1 cellular context compared by ENCODE assay signal in the genomic region with DNA sequence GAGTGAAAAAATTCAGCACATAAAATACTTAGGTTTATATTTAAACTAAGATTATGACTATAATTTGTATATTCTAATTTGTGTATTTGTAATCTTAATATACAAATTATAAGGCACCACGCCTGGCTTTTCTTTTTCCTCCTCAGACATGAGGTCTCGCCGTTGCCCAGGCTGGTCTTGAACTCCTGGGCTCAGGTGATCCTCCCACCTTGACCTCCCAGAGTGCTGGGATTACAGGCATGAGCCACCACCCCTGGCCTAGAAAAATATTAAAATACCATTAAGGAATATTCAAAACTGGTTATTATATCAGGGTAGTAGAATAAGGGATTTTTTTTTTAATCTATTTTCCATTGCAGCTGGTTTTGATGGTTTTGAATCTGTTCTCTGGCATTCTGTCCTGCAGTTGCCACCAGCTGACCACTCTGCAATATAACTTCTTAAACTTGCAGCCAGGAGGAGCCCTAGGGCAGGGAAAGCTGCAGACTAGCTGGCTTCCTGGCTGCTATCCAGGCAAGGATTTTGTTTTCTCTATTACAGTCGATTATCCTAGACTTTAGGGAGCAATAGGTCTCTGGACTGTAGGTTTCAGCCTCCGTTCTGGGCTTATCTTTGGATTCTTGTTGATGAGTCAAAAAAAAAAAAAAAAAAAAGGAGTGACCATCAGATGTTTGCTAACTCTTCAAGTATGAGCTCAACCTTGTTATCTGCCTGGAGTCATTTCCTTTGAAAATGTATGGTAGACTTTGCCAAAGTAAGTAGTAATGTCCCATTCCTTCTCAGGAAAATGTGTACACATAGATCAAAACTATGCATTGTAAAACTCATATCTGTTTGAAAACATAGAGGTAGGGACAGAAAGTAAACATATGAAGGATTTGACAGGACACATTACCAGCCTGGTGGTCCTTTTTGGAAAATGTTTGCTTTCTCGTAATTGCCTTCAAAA.
TF ChIP-seq lines count a peak whose summit lies in the region.

No MANE protein-coding gene starts in this region.

TF ChIP-seq in HepG2, 621 proteins besides CTCF, POLR2A, EP300 and RAD21 (continued from another document and continues in another):
- TF ChIP-seq, protein P1, sequence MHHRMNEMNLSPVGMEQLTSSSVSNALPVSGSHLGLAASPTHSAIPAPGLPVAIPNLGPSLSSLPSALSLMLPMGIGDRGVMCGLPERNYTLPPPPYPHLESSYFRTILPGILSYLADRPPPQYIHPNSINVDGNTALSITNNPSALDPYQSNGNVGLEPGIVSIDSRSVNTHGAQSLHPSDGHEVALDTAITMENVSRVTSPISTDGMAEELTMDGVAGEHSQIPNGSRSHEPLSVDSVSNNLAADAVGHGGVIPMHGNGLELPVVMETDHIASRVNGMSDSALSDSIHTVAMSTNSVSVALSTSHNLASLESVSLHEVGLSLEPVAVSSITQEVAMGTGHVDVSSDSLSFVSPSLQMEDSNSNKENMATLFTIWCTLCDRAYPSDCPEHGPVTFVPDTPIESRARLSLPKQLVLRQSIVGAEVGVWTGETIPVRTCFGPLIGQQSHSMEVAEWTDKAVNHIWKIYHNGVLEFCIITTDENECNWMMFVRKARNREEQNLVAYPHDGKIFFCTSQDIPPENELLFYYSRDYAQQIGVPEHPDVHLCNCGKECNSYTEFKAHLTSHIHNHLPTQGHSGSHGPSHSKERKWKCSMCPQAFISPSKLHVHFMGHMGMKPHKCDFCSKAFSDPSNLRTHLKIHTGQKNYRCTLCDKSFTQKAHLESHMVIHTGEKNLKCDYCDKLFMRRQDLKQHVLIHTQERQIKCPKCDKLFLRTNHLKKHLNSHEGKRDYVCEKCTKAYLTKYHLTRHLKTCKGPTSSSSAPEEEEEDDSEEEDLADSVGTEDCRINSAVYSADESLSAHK (CRISPR knock-in tag; IDR thresholded peaks at IDR 0.05; ENCODE audit: borderline replicate concordance), result no peak
- TF ChIP-seq ADNP (CRISPR knock-in tag; IDR thresholded peaks at IDR 0.05), result no peak
- peak; percentile 59 for TF ChIP-seq NCOA2 (CRISPR knock-in tag; IDR thresholded peaks at IDR 0.05)
- TF ChIP-seq ZFP1 (CRISPR knock-in tag; IDR thresholded peaks at IDR 0.05), result 0 out of 2 replicates have a peak, but pooled peaks have one; percentile 21
- TF ChIP-seq, protein P2, sequence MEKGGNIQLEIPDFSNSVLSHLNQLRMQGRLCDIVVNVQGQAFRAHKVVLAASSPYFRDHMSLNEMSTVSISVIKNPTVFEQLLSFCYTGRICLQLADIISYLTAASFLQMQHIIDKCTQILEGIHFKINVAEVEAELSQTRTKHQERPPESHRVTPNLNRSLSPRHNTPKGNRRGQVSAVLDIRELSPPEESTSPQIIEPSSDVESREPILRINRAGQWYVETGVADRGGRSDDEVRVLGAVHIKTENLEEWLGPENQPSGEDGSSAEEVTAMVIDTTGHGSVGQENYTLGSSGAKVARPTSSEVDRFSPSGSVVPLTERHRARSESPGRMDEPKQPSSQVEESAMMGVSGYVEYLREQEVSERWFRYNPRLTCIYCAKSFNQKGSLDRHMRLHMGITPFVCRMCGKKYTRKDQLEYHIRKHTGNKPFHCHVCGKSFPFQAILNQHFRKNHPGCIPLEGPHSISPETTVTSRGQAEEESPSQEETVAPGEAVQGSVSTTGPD (CRISPR knock-in tag; IDR thresholded peaks at IDR 0.05), result no peak
- TF ChIP-seq, protein P3, sequence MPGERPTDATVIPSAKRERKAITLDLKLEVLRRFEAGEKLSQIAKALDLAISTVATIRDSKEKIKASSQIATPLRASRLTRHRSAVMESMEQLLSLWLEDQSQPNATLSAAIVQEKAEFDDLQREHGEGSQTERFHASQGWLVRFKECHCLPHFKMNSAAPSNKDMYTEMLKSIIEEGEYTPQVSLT (CRISPR knock-in tag; IDR thresholded peaks at IDR 0.05; ENCODE audit: borderline replicate concordance, low read depth), result no peak
- TF ChIP-seq, protein P4, sequence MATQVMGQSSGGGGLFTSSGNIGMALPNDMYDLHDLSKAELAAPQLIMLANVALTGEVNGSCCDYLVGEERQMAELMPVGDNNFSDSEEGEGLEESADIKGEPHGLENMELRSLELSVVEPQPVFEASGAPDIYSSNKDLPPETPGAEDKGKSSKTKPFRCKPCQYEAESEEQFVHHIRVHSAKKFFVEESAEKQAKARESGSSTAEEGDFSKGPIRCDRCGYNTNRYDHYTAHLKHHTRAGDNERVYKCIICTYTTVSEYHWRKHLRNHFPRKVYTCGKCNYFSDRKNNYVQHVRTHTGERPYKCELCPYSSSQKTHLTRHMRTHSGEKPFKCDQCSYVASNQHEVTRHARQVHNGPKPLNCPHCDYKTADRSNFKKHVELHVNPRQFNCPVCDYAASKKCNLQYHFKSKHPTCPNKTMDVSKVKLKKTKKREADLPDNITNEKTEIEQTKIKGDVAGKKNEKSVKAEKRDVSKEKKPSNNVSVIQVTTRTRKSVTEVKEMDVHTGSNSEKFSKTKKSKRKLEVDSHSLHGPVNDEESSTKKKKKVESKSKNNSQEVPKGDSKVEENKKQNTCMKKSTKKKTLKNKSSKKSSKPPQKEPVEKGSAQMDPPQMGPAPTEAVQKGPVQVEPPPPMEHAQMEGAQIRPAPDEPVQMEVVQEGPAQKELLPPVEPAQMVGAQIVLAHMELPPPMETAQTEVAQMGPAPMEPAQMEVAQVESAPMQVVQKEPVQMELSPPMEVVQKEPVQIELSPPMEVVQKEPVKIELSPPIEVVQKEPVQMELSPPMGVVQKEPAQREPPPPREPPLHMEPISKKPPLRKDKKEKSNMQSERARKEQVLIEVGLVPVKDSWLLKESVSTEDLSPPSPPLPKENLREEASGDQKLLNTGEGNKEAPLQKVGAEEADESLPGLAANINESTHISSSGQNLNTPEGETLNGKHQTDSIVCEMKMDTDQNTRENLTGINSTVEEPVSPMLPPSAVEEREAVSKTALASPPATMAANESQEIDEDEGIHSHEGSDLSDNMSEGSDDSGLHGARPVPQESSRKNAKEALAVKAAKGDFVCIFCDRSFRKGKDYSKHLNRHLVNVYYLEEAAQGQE (IDR thresholded peaks at IDR 0.05; ENCODE audit: borderline replicate concordance in 1 of 2, low read depth in 1 of 2, low read length in 2 of 2), result no peak
- peak; percentile 19; the same call in 1 of the 2 replicates for TF ChIP-seq ZBTB20 (CRISPR knock-in tag; IDR thresholded peaks at IDR 0.05; ENCODE audit: borderline replicate concordance, low read depth)
- TF ChIP-seq ZNF562 (CRISPR knock-in tag; IDR thresholded peaks at IDR 0.05; ENCODE audit: borderline replicate concordance), result no peak
- TF ChIP-seq, protein P5, sequence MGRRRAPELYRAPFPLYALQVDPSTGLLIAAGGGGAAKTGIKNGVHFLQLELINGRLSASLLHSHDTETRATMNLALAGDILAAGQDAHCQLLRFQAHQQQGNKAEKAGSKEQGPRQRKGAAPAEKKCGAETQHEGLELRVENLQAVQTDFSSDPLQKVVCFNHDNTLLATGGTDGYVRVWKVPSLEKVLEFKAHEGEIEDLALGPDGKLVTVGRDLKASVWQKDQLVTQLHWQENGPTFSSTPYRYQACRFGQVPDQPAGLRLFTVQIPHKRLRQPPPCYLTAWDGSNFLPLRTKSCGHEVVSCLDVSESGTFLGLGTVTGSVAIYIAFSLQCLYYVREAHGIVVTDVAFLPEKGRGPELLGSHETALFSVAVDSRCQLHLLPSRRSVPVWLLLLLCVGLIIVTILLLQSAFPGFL (CRISPR knock-in tag; IDR thresholded peaks at IDR 0.05), result no peak
- no peak for TF ChIP-seq SNRNP70 (IDR thresholded peaks at IDR 0.05; ENCODE audit: low read depth, low read length)
- no peak for TF ChIP-seq ZNF101 (CRISPR knock-in tag; IDR thresholded peaks at IDR 0.05; ENCODE audit: borderline replicate concordance, low read depth)
- no peak for TF ChIP-seq POLR2G (IDR thresholded peaks at IDR 0.05; ENCODE audit: low read depth, low read length)
- peak in 1 of 2 experiments; percentile 89; a peak in 2 of 4 replicates for TF ChIP-seq KLF16 (CRISPR knock-in tag; IDR thresholded peaks at IDR 0.05)
- TF ChIP-seq, protein P6, sequence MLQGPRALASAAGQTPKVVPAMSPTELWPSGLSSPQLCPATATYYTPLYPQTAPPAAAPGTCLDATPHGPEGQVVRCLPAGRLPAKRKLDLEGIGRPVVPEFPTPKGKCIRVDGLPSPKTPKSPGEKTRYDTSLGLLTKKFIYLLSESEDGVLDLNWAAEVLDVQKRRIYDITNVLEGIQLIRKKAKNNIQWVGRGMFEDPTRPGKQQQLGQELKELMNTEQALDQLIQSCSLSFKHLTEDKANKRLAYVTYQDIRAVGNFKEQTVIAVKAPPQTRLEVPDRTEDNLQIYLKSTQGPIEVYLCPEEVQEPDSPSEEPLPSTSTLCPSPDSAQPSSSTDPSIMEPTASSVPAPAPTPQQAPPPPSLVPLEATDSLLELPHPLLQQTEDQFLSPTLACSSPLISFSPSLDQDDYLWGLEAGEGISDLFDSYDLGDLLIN (CRISPR knock-in tag; IDR thresholded peaks at IDR 0.05; ENCODE audit: borderline replicate concordance), result no peak
- no peak for TF ChIP-seq ETV6 (CRISPR knock-in tag; conservative IDR thresholded peaks at IDR 0.05)
- no peak for TF ChIP-seq MTA1 (CRISPR knock-in tag; IDR thresholded peaks at IDR 0.05; ENCODE audit: borderline replicate concordance)
- TF ChIP-seq, protein P7, sequence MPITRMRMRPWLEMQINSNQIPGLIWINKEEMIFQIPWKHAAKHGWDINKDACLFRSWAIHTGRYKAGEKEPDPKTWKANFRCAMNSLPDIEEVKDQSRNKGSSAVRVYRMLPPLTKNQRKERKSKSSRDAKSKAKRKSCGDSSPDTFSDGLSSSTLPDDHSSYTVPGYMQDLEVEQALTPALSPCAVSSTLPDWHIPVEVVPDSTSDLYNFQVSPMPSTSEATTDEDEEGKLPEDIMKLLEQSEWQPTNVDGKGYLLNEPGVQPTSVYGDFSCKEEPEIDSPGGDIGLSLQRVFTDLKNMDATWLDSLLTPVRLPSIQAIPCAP (CRISPR knock-in tag; IDR thresholded peaks at IDR 0.05; ENCODE audit: low read depth), result no peak
- no peak for TF ChIP-seq NFATC3 (CRISPR knock-in tag; IDR thresholded peaks at IDR 0.05)
- no peak for TF ChIP-seq MAFK (conservative IDR thresholded peaks at IDR 0.05 in 1 of 2, IDR thresholded peaks at IDR 0.05 in 1 of 2; ENCODE audit: low read length in 2 of 2)
- TF ChIP-seq, protein P8, sequence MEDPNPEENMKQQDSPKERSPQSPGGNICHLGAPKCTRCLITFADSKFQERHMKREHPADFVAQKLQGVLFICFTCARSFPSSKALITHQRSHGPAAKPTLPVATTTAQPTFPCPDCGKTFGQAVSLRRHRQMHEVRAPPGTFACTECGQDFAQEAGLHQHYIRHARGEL (CRISPR knock-in tag; IDR thresholded peaks at IDR 0.05), result no peak
- TF ChIP-seq MBNL3 (CRISPR knock-in tag; conservative IDR thresholded peaks at IDR 0.05), result no peak
- TF ChIP-seq, protein P9, sequence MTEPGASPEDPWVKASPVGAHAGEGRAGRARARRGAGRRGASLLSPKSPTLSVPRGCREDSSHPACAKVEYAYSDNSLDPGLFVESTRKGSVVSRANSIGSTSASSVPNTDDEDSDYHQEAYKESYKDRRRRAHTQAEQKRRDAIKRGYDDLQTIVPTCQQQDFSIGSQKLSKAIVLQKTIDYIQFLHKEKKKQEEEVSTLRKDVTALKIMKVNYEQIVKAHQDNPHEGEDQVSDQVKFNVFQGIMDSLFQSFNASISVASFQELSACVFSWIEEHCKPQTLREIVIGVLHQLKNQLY (CRISPR knock-in tag; IDR thresholded peaks at IDR 0.05), result no peak
- TF ChIP-seq ZNF768 (CRISPR knock-in tag; IDR thresholded peaks at IDR 0.05), result no peak
- TF ChIP-seq MEIS2 (CRISPR knock-in tag; IDR thresholded peaks at IDR 0.05), result no peak
- TF ChIP-seq SMC3 (IDR thresholded peaks at IDR 0.05; ENCODE audit: low read length), result peak; percentile 100
- no peak for TF ChIP-seq ATAD3A (CRISPR knock-in tag; IDR thresholded peaks at IDR 0.05)
- no peak for TF ChIP-seq ZNF737 (CRISPR knock-in tag; IDR thresholded peaks at IDR 0.05; ENCODE audit: borderline replicate concordance)
- TF ChIP-seq, protein P10, sequence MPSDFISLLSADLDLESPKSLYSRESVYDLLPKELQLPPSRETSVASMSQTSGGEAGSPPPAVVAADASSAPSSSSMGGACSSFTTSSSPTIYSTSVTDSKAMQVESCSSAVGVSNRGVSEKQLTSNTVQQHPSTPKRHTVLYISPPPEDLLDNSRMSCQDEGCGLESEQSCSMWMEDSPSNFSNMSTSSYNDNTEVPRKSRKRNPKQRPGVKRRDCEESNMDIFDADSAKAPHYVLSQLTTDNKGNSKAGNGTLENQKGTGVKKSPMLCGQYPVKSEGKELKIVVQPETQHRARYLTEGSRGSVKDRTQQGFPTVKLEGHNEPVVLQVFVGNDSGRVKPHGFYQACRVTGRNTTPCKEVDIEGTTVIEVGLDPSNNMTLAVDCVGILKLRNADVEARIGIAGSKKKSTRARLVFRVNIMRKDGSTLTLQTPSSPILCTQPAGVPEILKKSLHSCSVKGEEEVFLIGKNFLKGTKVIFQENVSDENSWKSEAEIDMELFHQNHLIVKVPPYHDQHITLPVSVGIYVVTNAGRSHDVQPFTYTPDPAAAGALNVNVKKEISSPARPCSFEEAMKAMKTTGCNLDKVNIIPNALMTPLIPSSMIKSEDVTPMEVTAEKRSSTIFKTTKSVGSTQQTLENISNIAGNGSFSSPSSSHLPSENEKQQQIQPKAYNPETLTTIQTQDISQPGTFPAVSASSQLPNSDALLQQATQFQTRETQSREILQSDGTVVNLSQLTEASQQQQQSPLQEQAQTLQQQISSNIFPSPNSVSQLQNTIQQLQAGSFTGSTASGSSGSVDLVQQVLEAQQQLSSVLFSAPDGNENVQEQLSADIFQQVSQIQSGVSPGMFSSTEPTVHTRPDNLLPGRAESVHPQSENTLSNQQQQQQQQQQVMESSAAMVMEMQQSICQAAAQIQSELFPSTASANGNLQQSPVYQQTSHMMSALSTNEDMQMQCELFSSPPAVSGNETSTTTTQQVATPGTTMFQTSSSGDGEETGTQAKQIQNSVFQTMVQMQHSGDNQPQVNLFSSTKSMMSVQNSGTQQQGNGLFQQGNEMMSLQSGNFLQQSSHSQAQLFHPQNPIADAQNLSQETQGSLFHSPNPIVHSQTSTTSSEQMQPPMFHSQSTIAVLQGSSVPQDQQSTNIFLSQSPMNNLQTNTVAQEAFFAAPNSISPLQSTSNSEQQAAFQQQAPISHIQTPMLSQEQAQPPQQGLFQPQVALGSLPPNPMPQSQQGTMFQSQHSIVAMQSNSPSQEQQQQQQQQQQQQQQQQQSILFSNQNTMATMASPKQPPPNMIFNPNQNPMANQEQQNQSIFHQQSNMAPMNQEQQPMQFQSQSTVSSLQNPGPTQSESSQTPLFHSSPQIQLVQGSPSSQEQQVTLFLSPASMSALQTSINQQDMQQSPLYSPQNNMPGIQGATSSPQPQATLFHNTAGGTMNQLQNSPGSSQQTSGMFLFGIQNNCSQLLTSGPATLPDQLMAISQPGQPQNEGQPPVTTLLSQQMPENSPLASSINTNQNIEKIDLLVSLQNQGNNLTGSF (CRISPR knock-in tag; IDR thresholded peaks at IDR 0.05), result no peak
- TF ChIP-seq CBX2 (IDR thresholded peaks at IDR 0.05; ENCODE audit: low read depth, low read length), result no peak
- no peak for TF ChIP-seq CBX2 (CRISPR knock-in tag; IDR thresholded peaks at IDR 0.05; ENCODE audit: low read depth)
- no peak for TF ChIP-seq ZNF614 (CRISPR knock-in tag; IDR thresholded peaks at IDR 0.05; ENCODE audit: borderline replicate concordance)
- TF ChIP-seq ZFP90 (CRISPR knock-in tag; IDR thresholded peaks at IDR 0.05; ENCODE audit: borderline replicate concordance), result no peak
- TF ChIP-seq, protein P11, sequence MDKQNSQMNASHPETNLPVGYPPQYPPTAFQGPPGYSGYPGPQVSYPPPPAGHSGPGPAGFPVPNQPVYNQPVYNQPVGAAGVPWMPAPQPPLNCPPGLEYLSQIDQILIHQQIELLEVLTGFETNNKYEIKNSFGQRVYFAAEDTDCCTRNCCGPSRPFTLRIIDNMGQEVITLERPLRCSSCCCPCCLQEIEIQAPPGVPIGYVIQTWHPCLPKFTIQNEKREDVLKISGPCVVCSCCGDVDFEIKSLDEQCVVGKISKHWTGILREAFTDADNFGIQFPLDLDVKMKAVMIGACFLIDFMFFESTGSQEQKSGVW (CRISPR knock-in tag; IDR thresholded peaks at IDR 0.05; ENCODE audit: borderline replicate concordance), result no peak
- no peak for TF ChIP-seq RCOR2 (CRISPR knock-in tag; IDR thresholded peaks at IDR 0.05)
- no peak for TF ChIP-seq ZNF792 (CRISPR knock-in tag; IDR thresholded peaks at IDR 0.05)
- no peak for TF ChIP-seq ZNF569 (CRISPR knock-in tag; IDR thresholded peaks at IDR 0.05; ENCODE audit: borderline replicate concordance)
- no peak for TF ChIP-seq MZF1 (CRISPR knock-in tag; IDR thresholded peaks at IDR 0.05; ENCODE audit: borderline replicate concordance)
